Comparison of ENCODE assay signal across 28 cellular contexts in the genomic region with DNA sequence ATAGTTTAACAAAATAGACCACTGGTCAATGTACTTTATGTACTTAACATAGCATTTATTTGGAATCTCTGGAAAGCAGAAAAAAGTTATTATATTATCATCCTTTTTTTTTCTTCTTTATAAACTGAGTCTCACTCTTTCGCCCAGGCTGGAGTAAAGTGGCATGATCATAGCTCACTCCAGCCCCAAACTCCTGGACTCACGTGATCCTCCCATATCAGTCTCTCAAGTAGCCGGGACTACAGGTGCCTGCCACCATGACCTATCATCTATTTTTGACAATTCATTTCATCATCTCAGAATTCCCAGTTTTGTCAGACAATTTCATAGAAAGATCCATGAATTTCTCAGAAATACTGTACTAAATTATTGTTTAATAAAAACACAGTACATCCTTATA.
"Had no signal": no experiment of that assay in that cellular context is flagged by ENCODE, and none has a peak within 500 bp of the region (broad histone marks: within the 10 kb centered on the region; RNA-seq: fewer than 3 reads in every experiment).

No MANE protein-coding gene starts in this region.

- ATAC-seq: activated CD8-positive, alpha-beta T cell treated with anti-CD3 and anti-CD28 coated beads for 36 hours; activated naive CD8-positive, alpha-beta T cell treated with anti-CD3 and anti-CD28 coated beads, Interleukin-2, amount 50 U/mL, for 24 hours; activated T-cell treated with anti-CD3 and anti-CD28 coated beads, Interleukin-2, amount 50 U/mL, for 4 hours; activated T-cell treated with anti-CD3 and anti-CD28 coated beads, Interleukin-2, amount 50 U/mL, for 72 hours; activated T-helper 17 cell treated with anti-CD3 and anti-CD28 coated beads, Interleukin-2, amount 50 U/mL, for 72 hours had no signal

- DNase-seq: activated B cell treated with CpG ODN at 0.5 μM for 24 hours; activated CD4-positive, alpha-beta memory T cell treated with anti-CD3 and anti-CD28 coated beads for 36 hours; activated CD4-positive, alpha-beta T cell treated with anti-CD3 and anti-CD28 coated beads for 4 hours; activated CD4-positive, alpha-beta T cell treated with anti-CD3 and anti-CD28 coated beads, Interleukin-2, amount 10 ng/mL, durations not matched to agents 24 days and 14 days; activated CD4-positive, alpha-beta T cell treated with anti-CD3 and anti-CD28 coated beads, Interleukin-2, amount 50 U/mL, for 1 hour; activated CD4-positive, alpha-beta T cell treated with anti-CD3 and anti-CD28 coated beads, Interleukin-2, amount 50 U/mL, for 4 hours; activated CD4-positive, CD25-positive, alpha-beta regulatory T cell treated with anti-CD3 and anti-CD28 coated beads, Interleukin-2, amount 50 U/mL, for 72 hours; activated CD8-positive, alpha-beta memory T cell treated with anti-CD3 and anti-CD28 coated beads, Interleukin-2, amount 50 U/mL, for 4 hours; activated CD8-positive, alpha-beta T cell treated with anti-CD3 and anti-CD28 coated beads for 36 hours; activated effector memory CD4-positive, alpha-beta T cell treated with anti-CD3 and anti-CD28 coated beads, Interleukin-2, amount 50 U/mL, for 16 hours; activated gamma-delta T cell treated with Interleukin-2 at 50 U/mL for 16 hours; activated naive CD4-positive, alpha-beta T cell; activated naive CD4-positive, alpha-beta T cell treated with anti-CD3 and anti-CD28 coated beads for 36 hours; activated naive CD4-positive, alpha-beta T cell treated with anti-CD3 and anti-CD28 coated beads, Interleukin-2, amount 50 U/mL, for 16 hours; activated naive CD8-positive, alpha-beta T cell treated with anti-CD3 and anti-CD28 coated beads, Interleukin-2, amount 10 ng/mL, durations not matched to agents 7 days and 5 days; activated naive CD8-positive, alpha-beta T cell treated with anti-CD3 and anti-CD28 coated beads, Interleukin-2, amount 50 U/mL, for 24 hours; activated T-cell treated with anti-CD3 and anti-CD28 coated beads for 4 hours; activated T-cell treated with anti-CD3 and anti-CD28 coated beads, Interleukin-2, amount 50 U/mL, for 1 hour; activated T-cell treated with anti-CD3 and anti-CD28 coated beads, Interleukin-2, amount 50 U/mL, for 4 hours; activated T-cell treated with anti-CD3 and anti-CD28 coated beads, Interleukin-2, amount 50 U/mL, for 72 hours; amygdala; anterior cingulate cortex; central memory CD4-positive, alpha-beta T cell; SW 1271; T-helper 1 cell; T-helper 2 cell; T-helper 9 cell had no signal
